Comparison of ENCODE assay signal across 1 cellular context in genomic region chr19:34666200-34666957, GRCh38.
TF ChIP-seq lines count a peak whose summit lies in the region.

No MANE protein-coding gene starts in this region.

TF ChIP-seq in HepG2, 621 proteins besides CTCF, POLR2A, EP300 and RAD21:
- TF ChIP-seq HNRNPL (IDR thresholded peaks at IDR 0.05; ENCODE audit: low read depth, low read length) (0 out of 2 replicates have a peak, but pooled peaks have one; percentile 25), ZNF609 (CRISPR knock-in tag; IDR thresholded peaks at IDR 0.05; ENCODE audit: borderline replicate concordance) (no peak), ZNF20 (CRISPR knock-in tag; IDR thresholded peaks at IDR 0.05) (no peak), ZNF878 (CRISPR knock-in tag; IDR thresholded peaks at IDR 0.05) (no peak), DNMT1 (CRISPR knock-in tag; IDR thresholded peaks at IDR 0.05) (0 out of 2 replicates have a peak, but pooled peaks have one; percentile 35)
- TF ChIP-seq, protein P1, sequence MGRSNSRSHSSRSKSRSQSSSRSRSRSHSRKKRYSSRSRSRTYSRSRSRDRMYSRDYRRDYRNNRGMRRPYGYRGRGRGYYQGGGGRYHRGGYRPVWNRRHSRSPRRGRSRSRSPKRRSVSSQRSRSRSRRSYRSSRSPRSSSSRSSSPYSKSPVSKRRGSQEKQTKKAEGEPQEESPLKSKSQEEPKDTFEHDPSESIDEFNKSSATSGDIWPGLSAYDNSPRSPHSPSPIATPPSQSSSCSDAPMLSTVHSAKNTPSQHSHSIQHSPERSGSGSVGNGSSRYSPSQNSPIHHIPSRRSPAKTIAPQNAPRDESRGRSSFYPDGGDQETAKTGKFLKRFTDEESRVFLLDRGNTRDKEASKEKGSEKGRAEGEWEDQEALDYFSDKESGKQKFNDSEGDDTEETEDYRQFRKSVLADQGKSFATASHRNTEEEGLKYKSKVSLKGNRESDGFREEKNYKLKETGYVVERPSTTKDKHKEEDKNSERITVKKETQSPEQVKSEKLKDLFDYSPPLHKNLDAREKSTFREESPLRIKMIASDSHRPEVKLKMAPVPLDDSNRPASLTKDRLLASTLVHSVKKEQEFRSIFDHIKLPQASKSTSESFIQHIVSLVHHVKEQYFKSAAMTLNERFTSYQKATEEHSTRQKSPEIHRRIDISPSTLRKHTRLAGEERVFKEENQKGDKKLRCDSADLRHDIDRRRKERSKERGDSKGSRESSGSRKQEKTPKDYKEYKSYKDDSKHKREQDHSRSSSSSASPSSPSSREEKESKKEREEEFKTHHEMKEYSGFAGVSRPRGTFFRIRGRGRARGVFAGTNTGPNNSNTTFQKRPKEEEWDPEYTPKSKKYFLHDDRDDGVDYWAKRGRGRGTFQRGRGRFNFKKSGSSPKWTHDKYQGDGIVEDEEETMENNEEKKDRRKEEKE (IDR thresholded peaks at IDR 0.05), result no peak
